Comparison of ENCODE assay signal across 9 cellular contexts in genomic region chr10:61397175-61397986, GRCh38. TPM values are rescaled to one million over a fixed set of nuclear protein-coding genes. Genes with fewer than 3 reads are reported as not detected.
DNase-seq lines count a peak whose midpoint lies in the region; ATAC-seq and TF ChIP-seq lines count a peak whose summit lies in the region.
"Had no signal": no experiment of that assay in that cellular context is flagged by ENCODE, and none has a peak within 500 bp of the region (broad histone marks: within the 10 kb centered on the region; RNA-seq: fewer than 3 reads in every experiment).

No MANE protein-coding gene starts in this region.

- intact Hi-C loops in CD4-positive, alpha-beta memory T cell (cut with micrococcal nuclease): no loop called here
- intact Hi-C loops in PC-3 (cut with micrococcal nuclease): loop anchor here (5.0 kb wide), 1 partner anchor 35 kb away; no protein-coding TSS in a partner anchor

- H3K27me3 ChIP-seq in CD4-positive, alpha-beta memory T cell (ENCODE audit: insufficient read depth, low read length): no peaks in the 10 kb centered on the region
- no peaks in the 10 kb centered on the region for H3K27me3 ChIP-seq in PC-3 (ENCODE audit: low read length)

- peak in 3 of 5 donors; percentile 0 to 8 (median 1) for DNase-seq in CD4-positive, alpha-beta memory T cell
- DNase-seq in PC-3: no peak
- peak; percentile 13 for DNase-seq in epithelial cell of proximal tubule (ENCODE audit: low read depth)
- DNase-seq in putamen (ENCODE audit: low spot score): peak; percentile 42
- no peak for DNase-seq in hepatic stellate cell (ENCODE audit: low spot score)
- no peak for DNase-seq in mucosa of gallbladder (ENCODE audit: low spot score)

- no peaks in the 10 kb centered on the region for H3K79me2 ChIP-seq in PC-3 (ENCODE audit: low read length)

- no peaks in the 10 kb centered on the region for H3K36me3 Mint-ChIP-seq in CD4-positive, alpha-beta memory T cell

- no TSS peak for BruUV-seq in PC-3 (replicated peaks; lab: Mats Ljungman, UMichigan)

- H3K4me1 Mint-ChIP-seq in CD4-positive, alpha-beta memory T cell: peaks cover 6 to 14% (median 11%) of the 10 kb centered on the region in 4 donors

- no peaks in the 10 kb centered on the region for H4K20me1 ChIP-seq in PC-3 (ENCODE audit: low read length)

- H3K4me1 ChIP-seq in CD4-positive, alpha-beta memory T cell (ENCODE audit: insufficient read depth, low read length): peaks cover 8% of the 10 kb centered on the region
- peaks cover 33% of the 10 kb centered on the region for H3K4me1 ChIP-seq in PC-3 (ENCODE audit: insufficient read depth, low read length)

- H3K27ac ChIP-seq in CD4-positive, alpha-beta memory T cell (ENCODE audit: low read depth, low read length): no peak overlapping the region
- H3K27ac ChIP-seq in PC-3 (ENCODE audit: low read length): no peak overlapping the region

- ATAC-seq in GM21825 (IDR thresholded peaks at IDR 0.05; ENCODE audit: unreplicated experiment): peak; percentile 65
- ATAC-seq in PC-3: no peak
- ATAC-seq in HG03442 (IDR thresholded peaks at IDR 0.05; ENCODE audit: unreplicated experiment): no peak
- ATAC-seq: HCT116 had no signal

- H2AFZ ChIP-seq in PC-3 (ENCODE audit: low read length): peak overlapping the region; percentile 29

- no peaks in the 10 kb centered on the region for H3K9me2 ChIP-seq in PC-3 (replicated peaks; ENCODE audit: low read length)

- H3K9me3 Mint-ChIP-seq in CD4-positive, alpha-beta memory T cell: peaks cover 0 to 9% (median 2%) of the 10 kb centered on the region in 8 donors

- peak overlapping the region in 5 of 7 donors; percentile 25 to 80 (median 61) for H3K27ac Mint-ChIP-seq in CD4-positive, alpha-beta memory T cell

- H3F3A ChIP-seq in PC-3 (ENCODE audit: low read length, unreplicated experiment): peaks cover 9% of the 10 kb centered on the region

- H3K4me3 Mint-ChIP-seq in CD4-positive, alpha-beta memory T cell: peak overlapping the region; percentile 73 to 90 (median 83)

- TF ChIP-seq CTCF in PC-3 (conservative IDR thresholded peaks at IDR 0.05; ENCODE audit: low read depth, low read length) (no peak), epithelial cell of proximal tubule (conservative IDR thresholded peaks at IDR 0.05; ENCODE audit: low read depth, low read length) (no peak)

- H3K9me3 ChIP-seq in CD4-positive, alpha-beta memory T cell (ENCODE audit: control insufficient read depth in 1 of 2, low read length in 2 of 2): no peaks in the 10 kb centered on the region
- no peaks in the 10 kb centered on the region for H3K9me3 ChIP-seq in PC-3 (ENCODE audit: low read length)

- peak overlapping the region; percentile 18 for H3K4me2 ChIP-seq in PC-3 (ENCODE audit: low read length)

- POLR2A ChIA-PET in CD4-positive, alpha-beta memory T cell (lab: Charles Lee; ENCODE audit: partially characterized antibody): no interaction called here
- POLR2A ChIA-PET in PC-3 (lab: Charles Lee; ENCODE audit: unreplicated experiment): interaction anchor here (0.6 kb wide), 1 partner anchor 13 kb away, joined by 4 read pairs; no protein-coding TSS in a partner anchor

- CTCF ChIA-PET in CD4-positive, alpha-beta memory T cell (lab: Charles Lee; ENCODE audit: partially characterized antibody): no interaction called here
- CTCF ChIA-PET in PC-3 (lab: Charles Lee): no interaction called here

- peak overlapping the region in 1 of 2 donors; percentile 33 for H3K4me3 ChIP-seq in CD4-positive, alpha-beta memory T cell (ENCODE audit: low read length in 2 of 2)
- H3K4me3 ChIP-seq in PC-3 (ENCODE audit: low read length) (no peak overlapping the region), epithelial cell of proximal tubule (ENCODE audit: low read depth, low read length) (peak overlapping the region; percentile 35)

- peaks cover 0 to 2% of the 10 kb centered on the region in 2 donors for H3K27me3 Mint-ChIP-seq in CD4-positive, alpha-beta memory T cell

- H3K36me3 ChIP-seq in CD4-positive, alpha-beta memory T cell (ENCODE audit: insufficient read depth, low read length): no peaks in the 10 kb centered on the region
- no peaks in the 10 kb centered on the region for H3K36me3 ChIP-seq in PC-3 (ENCODE audit: low read depth, low read length)

- no peak overlapping the region for H3K9ac ChIP-seq in PC-3 (ENCODE audit: low read length)

RNA-seq across cellular contexts. Expression of gene TMEM26, which starts 55.8 kb away (rescaled TPM):
- not detected for total RNA-seq in CD4-positive, alpha-beta memory T cell
- polyA plus RNA-seq in CD4-positive, alpha-beta memory T cell: not detected
- 0.12 TPM in 1 of 2 replicates, not detected in the other for total RNA-seq in PC-3 (2014; rRNA removed)
- 0.07 and 0.23 TPM in 2 replicates for total RNA-seq in epithelial cell of proximal tubule
- total RNA-seq in mucosa of gallbladder: 0.55 TPM

Comparison
In these comparisons a context has a peak if more than half of its experiments do, and no peak if none do; other contexts are left out.
1. DNase-seq: peak in CD4-positive, alpha-beta memory T cell (3 of 5), epithelial cell of proximal tubule (single experiment) and putamen (single experiment); none in PC-3 (single experiment), hepatic stellate cell (single experiment) and mucosa of gallbladder (single experiment).